17 cellular contexts compared by ENCODE assay signal in the genomic region with DNA sequence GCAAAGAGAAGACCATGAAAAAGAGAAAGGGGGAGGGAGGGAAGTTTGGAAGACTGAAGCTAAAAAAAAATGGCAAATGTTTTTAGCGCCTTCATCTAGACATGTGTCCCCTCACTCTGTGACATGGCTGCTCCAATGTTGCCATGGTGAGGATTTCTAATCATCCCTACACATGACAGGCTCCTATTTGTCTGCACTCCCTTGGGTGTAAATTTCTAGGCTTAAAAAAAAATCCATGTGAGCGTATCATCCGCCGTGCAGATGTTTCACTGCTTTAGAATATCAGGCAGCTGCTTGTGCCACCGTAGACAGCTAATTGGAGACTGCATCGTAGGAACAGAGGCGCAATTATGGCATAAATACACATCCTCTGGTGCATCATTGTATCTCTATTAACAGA.
DNase-seq lines count a peak whose midpoint lies in the region; ATAC-seq and TF ChIP-seq lines count a peak whose summit lies in the region.
"Had no signal": no experiment of that assay in that cellular context is flagged by ENCODE, and none has a peak within 500 bp of the region (broad histone marks: within the 10 kb centered on the region; RNA-seq: fewer than 3 reads in every experiment).

No MANE protein-coding gene starts in this region.

- H3K27me3 ChIP-seq in suprapubic skin = peaks cover 17% of the 10 kb centered on the region

- H3K36me3 ChIP-seq in suprapubic skin = no peaks in the 10 kb centered on the region

- H3K27ac Mint-ChIP-seq in neural crest cell (ENCODE audit: unreplicated experiment) = no peak overlapping the region
- H3K27ac Mint-ChIP-seq: T-cell had no signal

- H3K4me3 ChIP-seq in suprapubic skin = no peak overlapping the region
- H3K4me3 ChIP-seq: SK-N-MC had no signal

- H3K9me3 Mint-ChIP-seq in neural crest cell = peaks cover 5% of the 10 kb centered on the region

- no peak for TF ChIP-seq POLR2A in suprapubic skin (IDR thresholded peaks at IDR 0.05)

- 78% methylated on average over 7 of the region's 7 CpGs for WGBS in suprapubic skin

- DNase-seq in DMS153 (lab: John Stamatoyannopoulos, UW) (peak; percentile 5), DMS153 treated with DMSO at 0.1 percent for 48 hours (lab: John Stamatoyannopoulos, UW; ENCODE audit: unreplicated experiment) (no peak), NCI-H1105 (lab: John Stamatoyannopoulos, UW) (peak; percentile 76), NCI-H748 (lab: John Stamatoyannopoulos, UW; ENCODE audit: unreplicated experiment) (peak; percentile 98), neural crest cell (ENCODE audit: low read depth, low spot score) (no peak), left ventricle myocardium superior (no peak), suprapubic skin (ENCODE audit: low spot score in 2 of 2) (no peak)
- DNase-seq in activated CD4-positive, CD25-positive, alpha-beta regulatory T cell treated with anti-CD3 and anti-CD28 coated beads, Interleukin-2, amount 50 U/mL, for 72 hours = no peak
- DNase-seq: Karpas-422, NCI-H1436 treated with DMSO at 0.1 percent for 48 hours, NCI-H2171 treated with DMSO at 0.1 percent for 48 hours, NCI-H526, T-cell had no signal

- peaks cover 73% of the 10 kb centered on the region for H3K4me1 Mint-ChIP-seq in neural crest cell
- H3K4me1 Mint-ChIP-seq: T-cell had no signal

- no peaks in the 10 kb centered on the region for H3K9me3 ChIP-seq in suprapubic skin

- H3K27ac ChIP-seq in suprapubic skin = no peak overlapping the region
- H3K27ac ChIP-seq: 22Rv1, SK-N-MC had no signal

- peak overlapping the region; percentile 3 for H3K4me3 Mint-ChIP-seq in neural crest cell
- H3K4me3 Mint-ChIP-seq: T-cell had no signal

- ATAC-seq in left ventricle myocardium superior = no peak
- ATAC-seq: Panc1, Right ventricle myocardium inferior, T-cell had no signal

- no peaks in the 10 kb centered on the region for H3K36me3 Mint-ChIP-seq in neural crest cell (ENCODE audit: low read depth)
- H3K36me3 Mint-ChIP-seq: T-cell had no signal

- no peaks in the 10 kb centered on the region for H3K4me1 ChIP-seq in suprapubic skin

- TF ChIP-seq CTCF in neural crest cell (conservative IDR thresholded peaks at IDR 0.05) (no peak), suprapubic skin (IDR thresholded peaks at IDR 0.05) (no peak)

- TF ChIP-seq EP300 in suprapubic skin (IDR thresholded peaks at IDR 0.05) = no peak

- H3K27me3 Mint-ChIP-seq in neural crest cell (ENCODE audit: low read depth) = no peaks in the 10 kb centered on the region

- intact Hi-C loops in left ventricle myocardium superior (cut with micrococcal nuclease) = no loop called here

Comparison
In these comparisons a context has a peak if more than half of its experiments do, and no peak if none do; other contexts are left out.
1. DNase-seq: peak in DMS153 (single experiment), NCI-H1105 (single experiment) and NCI-H748 (single experiment); none in DMS153 treated with DMSO at 0.1 percent for 48 hours (single experiment), neural crest cell (single experiment), left ventricle myocardium superior (single experiment), activated CD4-positive, CD25-positive, alpha-beta regulatory T cell treated with anti-CD3 and anti-CD28 coated beads, Interleukin-2, amount 50 U/mL, for 72 hours (single experiment) and suprapubic skin (0 of 2).